ENCODE assay signal across 20 cellular contexts in the genomic region with DNA sequence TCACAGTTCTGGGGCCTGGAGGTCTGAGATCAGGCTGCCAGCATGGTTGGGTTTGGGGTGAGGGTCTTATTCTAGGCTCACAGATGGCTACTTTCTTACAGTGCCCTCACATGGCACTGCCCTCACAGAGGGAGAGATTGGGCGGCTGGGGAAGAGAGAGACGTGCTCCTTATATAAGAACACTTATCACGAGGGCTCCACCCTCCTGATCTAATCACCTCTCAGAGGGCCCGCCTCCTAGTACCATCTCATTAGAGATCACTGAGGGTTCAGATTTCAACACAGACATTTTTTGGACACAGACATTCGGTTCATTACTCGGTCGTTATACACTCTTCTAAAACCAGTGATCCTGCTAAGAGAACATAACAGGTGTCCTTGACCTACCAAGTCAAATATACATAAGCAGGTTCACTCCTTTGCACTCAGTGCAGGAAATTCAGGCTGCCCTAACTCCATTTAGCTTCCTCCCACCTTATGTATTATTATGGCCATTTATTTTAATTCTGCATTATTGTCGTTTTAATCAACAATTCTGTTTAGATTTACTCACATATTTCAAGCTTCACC.
DNase-seq lines count a peak whose midpoint lies in the region; ATAC-seq, FAIRE-seq and TF ChIP-seq lines count a peak whose summit lies in the region.
"Had no signal": no experiment of that assay in that cellular context is flagged by ENCODE, and none has a peak within 500 bp of the region (broad histone marks: within the 10 kb centered on the region; RNA-seq: fewer than 3 reads in every experiment).

No MANE protein-coding gene starts in this region.

- H3K9ac ChIP-seq in HepG2 (ENCODE audit: insufficient read depth, low read depth, low read length): no peak overlapping the region

- FAIRE-seq in HepG2 (lab: Jason Lieb, UNC): no peak
- FAIRE-seq: GM19239, H54, HTR-8/SVneo had no signal

- no peaks in the 10 kb centered on the region for H4K20me1 ChIP-seq in HepG2 (ENCODE audit: insufficient read depth, low read length)

- in situ Hi-C loops in HepG2 (cut with HindIII; ENCODE audit: extremely low pct_ligation_motif_present, low pct_unique_long_range_greater_than_20kb): no loop called here

- 0% methylated on average over 3 of the region's 8 CpGs for WGBS in HepG2 (ENCODE audit: low lambda C conversion rate)
- 59 to 64% (median 64%) methylated on average over 8 of the region's 8 CpGs for WGBS in psoas muscle, 3 donors

- CTCF ChIA-PET in HepG2 (lab: Yijun Ruan, JAX; ENCODE audit: low intra/inter-chr PET ratio, low total read pairs): no interaction called here

- no peak overlapping the region for H3K27ac ChIP-seq in HepG2 (ENCODE audit: extremely low read length, insufficient read depth, low read length)
- H3K27ac ChIP-seq in psoas muscle: no peak overlapping the region
- H3K27ac ChIP-seq: HL-60 had no signal

- H3K9me3 ChIP-seq in HepG2 (ENCODE audit: low read length) (no peaks in the 10 kb centered on the region), psoas muscle (no peaks in the 10 kb centered on the region)
- H3K9me3 ChIP-seq: Caco-2 had no signal

- no peak overlapping the region for H3K4me2 ChIP-seq in HepG2 (ENCODE audit: low read depth, low read length)

- POLR2A ChIA-PET in HepG2 (lab: Yijun Ruan, JAX): no interaction called here

- intact Hi-C loops in HepG2 (cut with micrococcal nuclease; ENCODE audit: unreplicated experiment) (no loop called here), psoas muscle (cut with DNase I) (no loop called here)

- TF ChIP-seq POLR2A in HepG2 (IDR thresholded peaks at IDR 0.05; ENCODE audit: insufficient read depth in 1 of 2, low read depth in 2 of 2, low read length in 2 of 2): no peak

- H3K4me1 ChIP-seq in HepG2 (ENCODE audit: insufficient read depth, low read length) (peaks cover 9% of the 10 kb centered on the region), psoas muscle (no peaks in the 10 kb centered on the region)

- H3K27me3 ChIP-seq in HepG2 (ENCODE audit: control insufficient read depth in 1 of 2, insufficient read depth in 2 of 2, low read length in 2 of 2) (no peaks in the 10 kb centered on the region; a peak in 2 of 5 replicates), psoas muscle (ENCODE audit: insufficient read depth in 3 of 3, low read length in 2 of 3) (no peaks in the 10 kb centered on the region)

- peak; percentile 5 for DNase-seq in NCI-H1436 (lab: John Stamatoyannopoulos, UW)
- peak; percentile 90 for DNase-seq in NCI-H187 treated with DMSO at 0.1 percent for 48 hours (lab: John Stamatoyannopoulos, UW)
- peak; percentile 98 for DNase-seq in NCI-H510A treated with DMSO at 0.1 percent for 48 hours (lab: John Stamatoyannopoulos, UW)
- no peak for DNase-seq in HepG2 (ENCODE audit: low spot score)
- DNase-seq in psoas muscle: no peak
- DNase-seq: Caco-2; CD4-positive, CD25-positive, alpha-beta regulatory T cell; DMS53; HFFc6; NCI-H2171 treated with DMSO at 0.1 percent for 48 hours; NK-92 treated with Interleukin-12 subunit alpha and Interleukin-12 subunit beta, amount 100 ng/mL, for 24 hours; SHP77; T-helper 1 cell had no signal

- no TSS peak for BruUV-seq in HepG2 (replicated peaks; lab: Mats Ljungman, UMichigan)

- TF ChIP-seq RAD21 in HepG2 (CRISPR knock-in tag; IDR thresholded peaks at IDR 0.05): no peak

- ATAC-seq in HepG2 (peak; percentile 64), psoas muscle (no peak), HG02870 (IDR thresholded peaks at IDR 0.05; ENCODE audit: unreplicated experiment) (no peak), HG02884 (IDR thresholded peaks at IDR 0.05; ENCODE audit: unreplicated experiment) (no peak)
- ATAC-seq: SK-N-SH treated with all-trans-retinoic acid at 6 μM for 48 hours had no signal

- no peak for TF ChIP-seq CTCF in HepG2 (CRISPR knock-in tag; IDR thresholded peaks at IDR 0.05)
- TF ChIP-seq CTCF in psoas muscle (IDR thresholded peaks at IDR 0.05): no peak

- no peak overlapping the region for H2AFZ ChIP-seq in HepG2 (ENCODE audit: low read length)

- no peaks in the 10 kb centered on the region for H3K36me3 ChIP-seq in HepG2 (replicated peaks in 1 of 2; ENCODE audit: control insufficient read depth in 1 of 2, insufficient read depth in 2 of 2, low read length in 2 of 2)
- no peaks in the 10 kb centered on the region for H3K36me3 ChIP-seq in psoas muscle (ENCODE audit: insufficient read depth in 1 of 2, low read depth in 1 of 2)

- TF ChIP-seq EP300 in HepG2 (IDR thresholded peaks at IDR 0.05; ENCODE audit: low read depth in 2 of 2, low read length in 2 of 2) (no peak), HepG2 (CRISPR knock-in tag; IDR thresholded peaks at IDR 0.05; ENCODE audit: borderline replicate concordance) (no peak)

- no peak overlapping the region for H3K4me3 ChIP-seq in HepG2 (replicated peaks in 1 of 3; ENCODE audit: insufficient read depth in 1 of 3, low read depth in 2 of 3, low read length in 3 of 3)
- no peak overlapping the region for H3K4me3 ChIP-seq in psoas muscle

- no peaks in the 10 kb centered on the region for H3K79me2 ChIP-seq in HepG2 (ENCODE audit: insufficient read depth, low read length)

TF ChIP-seq in HepG2, 621 proteins besides CTCF, POLR2A, EP300 and RAD21 (continues in another document):
- TF ChIP-seq MED13 (CRISPR knock-in tag; IDR thresholded peaks at IDR 0.05): no peak
- TF ChIP-seq NR3C1 (CRISPR knock-in tag; IDR thresholded peaks at IDR 0.05): no peak
- TF ChIP-seq ZNF329 (CRISPR knock-in tag; IDR thresholded peaks at IDR 0.05; ENCODE audit: low read depth): no peak
- TF ChIP-seq, protein P1, sequence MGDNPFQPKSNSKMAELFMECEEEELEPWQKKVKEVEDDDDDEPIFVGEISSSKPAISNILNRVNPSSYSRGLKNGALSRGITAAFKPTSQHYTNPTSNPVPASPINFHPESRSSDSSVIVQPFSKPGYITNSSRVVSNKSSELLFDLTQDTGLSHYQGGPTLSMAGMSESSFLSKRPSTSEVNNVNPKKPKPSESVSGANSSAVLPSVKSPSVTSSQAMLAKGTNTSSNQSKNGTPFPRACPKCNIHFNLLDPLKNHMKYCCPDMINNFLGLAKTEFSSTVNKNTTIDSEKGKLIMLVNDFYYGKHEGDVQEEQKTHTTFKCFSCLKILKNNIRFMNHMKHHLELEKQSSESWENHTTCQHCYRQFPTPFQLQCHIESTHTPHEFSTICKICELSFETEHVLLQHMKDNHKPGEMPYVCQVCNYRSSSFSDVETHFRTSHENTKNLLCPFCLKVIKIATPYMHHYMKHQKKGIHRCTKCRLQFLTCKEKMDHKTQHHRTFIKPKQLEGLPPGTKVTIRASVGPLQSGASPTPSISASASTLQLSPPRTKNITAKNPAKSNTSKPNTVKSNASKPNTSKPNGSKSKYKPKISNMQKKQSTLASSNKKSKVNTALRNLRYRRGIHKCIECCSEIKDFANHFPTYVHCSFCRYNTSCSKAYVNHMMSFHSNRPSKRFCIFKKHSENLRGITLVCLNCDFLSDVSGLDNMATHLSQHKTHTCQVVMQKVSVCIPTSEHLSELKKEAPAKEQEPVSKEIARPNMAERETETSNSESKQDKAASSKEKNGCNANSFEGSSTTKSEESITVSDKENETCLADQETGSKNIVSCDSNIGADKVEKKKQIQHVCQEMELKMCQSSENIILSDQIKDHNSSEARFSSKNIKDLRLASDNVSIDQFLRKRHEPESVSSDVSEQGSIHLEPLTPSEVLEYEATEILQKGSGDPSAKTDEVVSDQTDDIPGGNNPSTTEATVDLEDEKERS (CRISPR knock-in tag; IDR thresholded peaks at IDR 0.05): no peak
- no peak for TF ChIP-seq FOSL2 (CRISPR knock-in tag; IDR thresholded peaks at IDR 0.05)
- TF ChIP-seq, protein P2, sequence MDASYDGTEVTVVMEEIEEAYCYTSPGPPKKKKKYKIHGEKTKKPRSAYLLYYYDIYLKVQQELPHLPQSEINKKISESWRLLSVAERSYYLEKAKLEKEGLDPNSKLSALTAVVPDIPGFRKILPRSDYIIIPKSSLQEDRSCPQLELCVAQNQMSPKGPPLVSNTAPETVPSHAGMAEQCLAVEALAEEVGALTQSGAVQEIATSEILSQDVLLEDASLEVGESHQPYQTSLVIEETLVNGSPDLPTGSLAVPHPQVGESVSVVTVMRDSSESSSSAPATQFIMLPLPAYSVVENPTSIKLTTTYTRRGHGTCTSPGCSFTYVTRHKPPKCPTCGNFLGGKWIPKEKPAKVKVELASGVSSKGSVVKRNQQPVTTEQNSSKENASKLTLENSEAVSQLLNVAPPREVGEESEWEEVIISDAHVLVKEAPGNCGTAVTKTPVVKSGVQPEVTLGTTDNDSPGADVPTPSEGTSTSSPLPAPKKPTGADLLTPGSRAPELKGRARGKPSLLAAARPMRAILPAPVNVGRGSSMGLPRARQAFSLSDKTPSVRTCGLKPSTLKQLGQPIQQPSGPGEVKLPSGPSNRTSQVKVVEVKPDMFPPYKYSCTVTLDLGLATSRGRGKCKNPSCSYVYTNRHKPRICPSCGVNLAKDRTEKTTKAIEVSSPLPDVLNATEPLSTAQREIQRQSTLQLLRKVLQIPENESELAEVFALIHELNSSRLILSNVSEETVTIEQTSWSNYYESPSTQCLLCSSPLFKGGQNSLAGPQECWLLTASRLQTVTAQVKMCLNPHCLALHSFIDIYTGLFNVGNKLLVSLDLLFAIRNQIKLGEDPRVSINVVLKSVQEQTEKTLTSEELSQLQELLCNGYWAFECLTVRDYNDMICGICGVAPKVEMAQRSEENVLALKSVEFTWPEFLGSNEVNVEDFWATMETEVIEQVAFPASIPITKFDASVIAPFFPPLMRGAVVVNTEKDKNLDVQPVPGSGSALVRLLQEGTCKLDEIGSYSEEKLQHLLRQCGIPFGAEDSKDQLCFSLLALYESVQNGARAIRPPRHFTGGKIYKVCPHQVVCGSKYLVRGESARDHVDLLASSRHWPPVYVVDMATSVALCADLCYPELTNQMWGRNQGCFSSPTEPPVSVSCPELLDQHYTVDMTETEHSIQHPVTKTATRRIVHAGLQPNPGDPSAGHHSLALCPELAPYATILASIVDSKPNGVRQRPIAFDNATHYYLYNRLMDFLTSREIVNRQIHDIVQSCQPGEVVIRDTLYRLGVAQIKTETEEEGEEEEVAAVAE (CRISPR knock-in tag; IDR thresholded peaks at IDR 0.05; ENCODE audit: borderline replicate concordance): no peak
- TF ChIP-seq KAT2B (IDR thresholded peaks at IDR 0.05; ENCODE audit: borderline replicate concordance, low read depth, low read length): no peak
- TF ChIP-seq, protein P3, sequence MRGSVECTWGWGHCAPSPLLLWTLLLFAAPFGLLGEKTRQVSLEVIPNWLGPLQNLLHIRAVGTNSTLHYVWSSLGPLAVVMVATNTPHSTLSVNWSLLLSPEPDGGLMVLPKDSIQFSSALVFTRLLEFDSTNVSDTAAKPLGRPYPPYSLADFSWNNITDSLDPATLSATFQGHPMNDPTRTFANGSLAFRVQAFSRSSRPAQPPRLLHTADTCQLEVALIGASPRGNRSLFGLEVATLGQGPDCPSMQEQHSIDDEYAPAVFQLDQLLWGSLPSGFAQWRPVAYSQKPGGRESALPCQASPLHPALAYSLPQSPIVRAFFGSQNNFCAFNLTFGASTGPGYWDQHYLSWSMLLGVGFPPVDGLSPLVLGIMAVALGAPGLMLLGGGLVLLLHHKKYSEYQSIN (CRISPR knock-in tag; IDR thresholded peaks at IDR 0.05; ENCODE audit: borderline replicate concordance): no peak
- no peak for TF ChIP-seq NR1H2 (CRISPR knock-in tag; IDR thresholded peaks at IDR 0.05; ENCODE audit: borderline replicate concordance, low read depth)

Comparison
In these comparisons a context has a peak if more than half of its experiments do, and no peak if none do; other contexts are left out.
1. DNase-seq: peak in NCI-H1436 (single experiment), NCI-H187 treated with DMSO at 0.1 percent for 48 hours (single experiment) and NCI-H510A treated with DMSO at 0.1 percent for 48 hours (single experiment); none in HepG2 (single experiment) and psoas muscle (0 of 2).